Comparison of ENCODE assay signal across 11 cellular contexts in genomic region chr10:35387768-35388167, GRCh38. TPM values are rescaled to one million over a fixed set of nuclear protein-coding genes. Genes with fewer than 3 reads are reported as not detected.
DNase-seq lines count a peak whose midpoint lies in the region; ATAC-seq and TF ChIP-seq lines count a peak whose summit lies in the region.
"Had no signal": no experiment of that assay in that cellular context is flagged by ENCODE, and none has a peak within 500 bp of the region (broad histone marks: within the 10 kb centered on the region; RNA-seq: fewer than 3 reads in every experiment).

No MANE protein-coding gene starts in this region.

- H3K9me3 ChIP-seq in endodermal cell (ENCODE audit: control insufficient read depth, low read length) (peaks cover 38% of the 10 kb centered on the region), sigmoid colon (peaks cover 0 to 3% (median under 1%) of the 10 kb centered on the region in 4 donors)

- H3K36me3 Mint-ChIP-seq in CD14-positive monocyte (peaks cover 7 to 15% of the 10 kb centered on the region in 2 donors), endodermal cell (ENCODE audit: low read depth) (peaks cover 14% of the 10 kb centered on the region)

- WGBS in endodermal cell (ENCODE audit: insufficient coverage in 1 of 2, insufficient read length in 1 of 2), 2 experiments, result 90 to 100% methylated on average over 2 of the region's 2 CpGs
- 63 to 79% methylated on average over 2 of the region's 2 CpGs for WGBS in sigmoid colon, 2 donors

- H3K27me3 Mint-ChIP-seq in CD14-positive monocyte (ENCODE audit: low read depth in 3 of 3), result no peaks in the 10 kb centered on the region
- no peaks in the 10 kb centered on the region for H3K27me3 Mint-ChIP-seq in endodermal cell (ENCODE audit: insufficient read depth)
- H3K27me3 Mint-ChIP-seq: CD4-positive, alpha-beta T cell had no signal

- H3K4me3 Mint-ChIP-seq in CD14-positive monocyte (no peak overlapping the region), endodermal cell (no peak overlapping the region)
- H3K4me3 Mint-ChIP-seq: CD4-positive, alpha-beta T cell had no signal

- TF ChIP-seq EP300 in sigmoid colon (IDR thresholded peaks at IDR 0.05), result no peak

- no peak overlapping the region for H3K9ac ChIP-seq in endodermal cell (ENCODE audit: extremely low read depth, low read length, poor library complexity, severe bottlenecking)

- H3K27ac ChIP-seq in endodermal cell (ENCODE audit: low read depth, low read length), result no peak overlapping the region
- peak overlapping the region in 1 of 4 donors; percentile 9 for H3K27ac ChIP-seq in sigmoid colon
- H3K27ac ChIP-seq: HL-60, transverse colon had no signal

- H3K27me3 ChIP-seq in endodermal cell (ENCODE audit: control insufficient read depth, insufficient read depth, low read length, poor library complexity, severe bottlenecking), result no peaks in the 10 kb centered on the region
- no peaks in the 10 kb centered on the region for H3K27me3 ChIP-seq in sigmoid colon
- H3K27me3 ChIP-seq: transverse colon had no signal

- H3K4me1 ChIP-seq in endodermal cell (ENCODE audit: control insufficient read depth, insufficient read depth, low read length) (peaks cover 5% of the 10 kb centered on the region), sigmoid colon (peaks cover 0 to 38% (median 31%) of the 10 kb centered on the region in 4 donors)

- peaks cover 62% of the 10 kb centered on the region for H3K4me1 Mint-ChIP-seq in CD14-positive monocyte
- peaks cover 42% of the 10 kb centered on the region for H3K4me1 Mint-ChIP-seq in endodermal cell

- ATAC-seq in GM21360 (IDR thresholded peaks at IDR 0.05; ENCODE audit: unreplicated experiment), result peak; percentile 95
- ATAC-seq in HG03342 (IDR thresholded peaks at IDR 0.05; ENCODE audit: unreplicated experiment), result peak; percentile 84

- intact Hi-C loops in CD14-positive monocyte (cut with micrococcal nuclease) (loop anchor here in 1 of 2 donors (5.0 kb wide), 1 partner anchor 50 kb away; no protein-coding TSS in a partner anchor), sigmoid colon (cut with DNase I) (no loop called here)

- H3K27ac Mint-ChIP-seq in CD14-positive monocyte (peak overlapping the region; percentile 16 to 82 (median 51)), endodermal cell (no peak overlapping the region)

- TF ChIP-seq POLR2A in sigmoid colon (IDR thresholded peaks at IDR 0.05), result no peak

- TF ChIP-seq CTCF in CD14-positive monocyte (IDR thresholded peaks at IDR 0.05) (no peak), endodermal cell (conservative IDR thresholded peaks at IDR 0.05) (no peak), sigmoid colon (IDR thresholded peaks at IDR 0.05) (no peak)

- H3K9me3 Mint-ChIP-seq in CD14-positive monocyte (peaks cover 6 to 19% (median 13%) of the 10 kb centered on the region in 7 donors), endodermal cell (peaks cover 30% of the 10 kb centered on the region)

- DNase-seq in CD14-positive monocyte (ENCODE audit: low spot score) (no peak), endodermal cell (no peak), sigmoid colon (no peak), activated gamma-delta T cell treated with Interleukin-2 at 50 U/mL for 16 hours (no peak), DMS 273 (lab: John Stamatoyannopoulos, UW; ENCODE audit: unreplicated experiment) (no peak), DMS114 treated with DMSO at 0.1 percent for 48 hours (lab: John Stamatoyannopoulos, UW; ENCODE audit: unreplicated experiment) (no peak)
- DNase-seq: CD4-positive, alpha-beta T cell; transverse colon had no signal

- H3K4me3 ChIP-seq in endodermal cell (ENCODE audit: low read length) (peak overlapping the region; percentile 9), sigmoid colon (no peak overlapping the region)
- H3K4me3 ChIP-seq: transverse colon had no signal

- H3K36me3 ChIP-seq in endodermal cell (ENCODE audit: control insufficient read depth, insufficient read depth, low read length), result no peaks in the 10 kb centered on the region
- no peaks in the 10 kb centered on the region for H3K36me3 ChIP-seq in sigmoid colon
- H3K36me3 ChIP-seq: transverse colon had no signal

RNA-seq across cellular contexts. Expression of gene CCNY, which starts 51.5 kb away (rescaled TPM):
- polyA plus RNA-seq in CD14-positive monocyte (10 to 100 TPM; 39.9 to 64.8 TPM), sigmoid colon (10 to 100 TPM; 24.0 to 27.7 (median 25.2) TPM)
- total RNA-seq in endodermal cell (10 to 100 TPM; 60.5 to 65.9 TPM), sigmoid colon (10 to 100 TPM; 35.7 to 45.7 (median 40.7) TPM)
- polyA plus RNA-seq in endodermal cell (2013, experiment 1 of 2), result 47.6 TPM
- 44.6 TPM for polyA plus RNA-seq in endodermal cell (2013, experiment 2 of 2)
